ENCODE assay signal across 1 cellular context in genomic region chr14:100375963-100376735, GRCh38.
TF ChIP-seq lines count a peak whose summit lies in the region.

Gene WDR25 (plus strand): TSS chr14:100376485.

TF ChIP-seq in K562, 482 proteins besides CTCF, POLR2A, EP300 and RAD21 (continued from another document and continues in another):
- TF ChIP-seq ZBTB40 (IDR thresholded peaks at IDR 0.05) (peak; percentile 99), ZBTB40 (CRISPR knock-in tag; IDR thresholded peaks at IDR 0.05) (no peak), RB1 (IDR thresholded peaks at IDR 0.05; ENCODE audit: low read depth) (peak; percentile 74; the same call in 1 of the 2 replicates), XRCC3 (IDR thresholded peaks at IDR 0.05) (no peak), SMARCE1 (IDR thresholded peaks at IDR 0.05) (no peak), MBD1 (CRISPR knock-in tag; IDR thresholded peaks at IDR 0.05) (no peak), BRF2 (IDR thresholded peaks at IDR 0.05; ENCODE audit: borderline replicate concordance, insufficient read depth, insufficient read length) (no peak), ETS1 (conservative IDR thresholded peaks at IDR 0.05; ENCODE audit: control insufficient read depth, low read depth, low read length) (peak; percentile 58; the same call in 1 of the 2 replicates), ZNF639 (CRISPR knock-in tag; conservative IDR thresholded peaks at IDR 0.05 in 1 of 2, IDR thresholded peaks at IDR 0.05 in 1 of 2) (peak in 1 of 2 experiments; percentile 96; a peak in 2 of 4 replicates), HEY1 (CRISPR knock-in tag; IDR thresholded peaks at IDR 0.05; ENCODE audit: borderline replicate concordance) (no peak), ZFP91 (CRISPR knock-in tag; IDR thresholded peaks at IDR 0.05) (no peak), ZBTB12 (CRISPR knock-in tag; IDR thresholded peaks at IDR 0.05) (peak; percentile 61), E4F1 (CRISPR knock-in tag; IDR thresholded peaks at IDR 0.05; ENCODE audit: borderline replicate concordance) (no peak), VEZF1 (CRISPR knock-in tag; IDR thresholded peaks at IDR 0.05) (no peak; the same call in 1 of the 2 replicates), HNRNPK (IDR thresholded peaks at IDR 0.05; ENCODE audit: low read depth, low read length, poor library complexity, severe bottlenecking) (peak; percentile 80), ZNF586 (CRISPR knock-in tag; conservative IDR thresholded peaks at IDR 0.05) (no peak), THRAP3 (IDR thresholded peaks at IDR 0.05; ENCODE audit: borderline replicate concordance) (no peak), GTF2B (IDR thresholded peaks at IDR 0.05; ENCODE audit: extremely low read depth, insufficient read length) (no peak), ID3 (CRISPR knock-in tag; IDR thresholded peaks at IDR 0.05) (no peak), ID3 (tag; IDR thresholded peaks at IDR 0.05) (no peak), KAT2B (IDR thresholded peaks at IDR 0.05; ENCODE audit: low read depth, low read length) (no peak), CXXC5 (CRISPR knock-in tag; IDR thresholded peaks at IDR 0.05) (peak; percentile 98), ETV5 (CRISPR knock-in tag; IDR thresholded peaks at IDR 0.05; ENCODE audit: low read depth) (no peak; the same call in 1 of the 2 replicates), CREB5 (CRISPR knock-in tag; IDR thresholded peaks at IDR 0.05) (no peak), IFI16 (CRISPR knock-in tag; IDR thresholded peaks at IDR 0.05) (no peak), PURB (CRISPR knock-in tag; IDR thresholded peaks at IDR 0.05; ENCODE audit: low read depth) (no peak), KDM5B (IDR thresholded peaks at IDR 0.05; ENCODE audit: insufficient replicate concordance, low read depth, low read length) (peak; percentile 56)
